ENCODE assay signal across 16 cellular contexts in genomic region chr16:19599968-19600716, GRCh38.
"Had no signal": no experiment of that assay in that cellular context is flagged by ENCODE, and none has a peak within 500 bp of the region (broad histone marks: within the 10 kb centered on the region; RNA-seq: fewer than 3 reads in every experiment).

No MANE protein-coding gene starts in this region.

- H3K4me1 ChIP-seq: pancreas, spleen, uterus had no signal

- H3K9me3 ChIP-seq: pancreas, sigmoid colon, spleen, stomach, tibial nerve, uterus had no signal

- H3K36me3 ChIP-seq: uterus had no signal

- DNase-seq: activated CD4-positive, alpha-beta T cell treated with anti-CD3 and anti-CD28 coated beads for 36 hours; activated CD8-positive, alpha-beta T cell treated with anti-CD3 and anti-CD28 coated beads for 36 hours; activated effector memory CD4-positive, alpha-beta T cell treated with Interleukin-2 at 50 U/mL for 16 hours; activated T-cell treated with anti-CD3 and anti-CD28 coated beads, Interleukin-2, amount 50 U/mL, for 4 hours; effector CD8-positive, alpha-beta T cell; foreskin melanocyte; pancreas; sigmoid colon; spleen; stimulated activated CD4-positive, alpha-beta T cell treated with anti-CD3 and anti-CD28 coated beads, Interleukin-1b, Interleukin-23, amount 100 ng/mL, for 48 hours; stomach; T-cell; T-helper 9 cell; uterus had no signal

- H3K27me3 ChIP-seq: pancreas, sigmoid colon, spleen, stomach, tibial nerve, uterus had no signal

- H3K27ac ChIP-seq: coronary artery, pancreas, sigmoid colon, spleen, stomach, uterus had no signal

- H3K4me3 ChIP-seq: coronary artery, pancreas, sigmoid colon, spleen, stomach, tibial nerve, uterus had no signal
